ENCODE assay signal across 16 cellular contexts in the genomic region with DNA sequence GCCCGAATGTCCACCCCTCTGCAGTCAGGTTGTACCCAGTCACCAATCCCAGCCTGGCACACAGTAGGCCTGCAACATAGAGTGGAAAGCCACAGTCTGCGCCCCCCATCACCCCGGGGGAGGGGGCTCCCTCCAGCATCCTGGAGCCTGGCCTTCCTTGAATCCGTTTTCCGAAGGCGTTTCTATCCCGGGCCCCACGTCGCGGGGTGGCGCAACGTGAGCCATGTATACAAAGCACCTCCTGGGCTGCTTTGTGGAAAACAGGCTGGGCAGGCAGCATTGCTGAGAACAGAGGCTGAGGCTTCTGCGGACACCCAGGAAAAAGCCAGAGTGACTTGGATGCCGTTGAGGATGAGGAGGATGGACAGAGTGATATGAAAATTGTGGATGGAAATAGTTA.
DNase-seq lines count a peak whose midpoint lies in the region; ATAC-seq and TF ChIP-seq lines count a peak whose summit lies in the region.
"Had no signal": no experiment of that assay in that cellular context is flagged by ENCODE, and none has a peak within 500 bp of the region (broad histone marks: within the 10 kb centered on the region; RNA-seq: fewer than 3 reads in every experiment).

No MANE protein-coding gene starts in this region.

- H3K4me1 ChIP-seq in upper lobe of right lung = no peaks in the 10 kb centered on the region
- H3K4me1 ChIP-seq: BE2C had no signal

- no peak overlapping the region for H3K27ac Mint-ChIP-seq in HFFc6
- H3K27ac Mint-ChIP-seq: CD4-positive, CD25-positive, alpha-beta regulatory T cell; CD8-positive, alpha-beta memory T cell; GM23338 had no signal

- intact Hi-C loops in upper lobe of right lung (cut with DNase I) = no loop called here

- no peak overlapping the region for H3K4me3 ChIP-seq in upper lobe of right lung
- H3K4me3 ChIP-seq: GM23338 had no signal

- ATAC-seq in upper lobe of right lung (peak; percentile 16), HG03565 (IDR thresholded peaks at IDR 0.05; ENCODE audit: unreplicated experiment) (no peak)
- ATAC-seq: GM23338 had no signal

- H3K36me3 Mint-ChIP-seq in HFFc6 (ENCODE audit: low read depth) = no peaks in the 10 kb centered on the region; the same call in 1 of the 2 replicates

- no peak overlapping the region for H3K4me3 Mint-ChIP-seq in HFFc6
- H3K4me3 Mint-ChIP-seq: CD4-positive, CD25-positive, alpha-beta regulatory T cell; CD8-positive, alpha-beta memory T cell; GM23338 had no signal

- no peaks in the 10 kb centered on the region for H3K9me3 ChIP-seq in upper lobe of right lung
- H3K9me3 ChIP-seq: BE2C had no signal

- peaks cover 50% of the 10 kb centered on the region for H3K9me3 Mint-ChIP-seq in HFFc6

- H3K4me1 Mint-ChIP-seq in HFFc6 (ENCODE audit: low read depth) = no peaks in the 10 kb centered on the region
- H3K4me1 Mint-ChIP-seq: CD4-positive, CD25-positive, alpha-beta regulatory T cell; CD8-positive, alpha-beta memory T cell; GM23338 had no signal

- peak overlapping the region; percentile 88 for H3K27ac ChIP-seq in caudate nucleus (ENCODE audit: low read depth, low read length)
- peak overlapping the region; percentile 30 for H3K27ac ChIP-seq in layer of hippocampus (ENCODE audit: low read depth, low read length)
- no peak overlapping the region for H3K27ac ChIP-seq in upper lobe of right lung

- H3K27me3 Mint-ChIP-seq in HFFc6 (ENCODE audit: insufficient read depth) = no peaks in the 10 kb centered on the region; the same call in 1 of the 2 replicates
- H3K27me3 Mint-ChIP-seq: CD4-positive, CD25-positive, alpha-beta regulatory T cell had no signal

- TF ChIP-seq CTCF in upper lobe of right lung (IDR thresholded peaks at IDR 0.05) (no peak), HFFc6 (IDR thresholded peaks at IDR 0.05) (no peak)

- H3K27me3 ChIP-seq in layer of hippocampus (ENCODE audit: control insufficient read depth, insufficient read depth, low read length) = peaks cover 2% of the 10 kb centered on the region
- H3K27me3 ChIP-seq in upper lobe of right lung = no peaks in the 10 kb centered on the region
- H3K27me3 ChIP-seq: BE2C had no signal

- H3K36me3 ChIP-seq in upper lobe of right lung = no peaks in the 10 kb centered on the region
- H3K36me3 ChIP-seq: BE2C had no signal

- DNase-seq in caudate nucleus (lab: John Stamatoyannopoulos, UW) (no peak), occipital lobe (lab: John Stamatoyannopoulos, UW) (peak; percentile 16), upper lobe of right lung (no peak), HFFc6 (no peak), NCI-H1105 (lab: John Stamatoyannopoulos, UW) (no peak)
- DNase-seq: ACHN; BE2C; C1 segment of cervical spinal cord; CD4-positive, CD25-positive, alpha-beta regulatory T cell; CD8-positive, alpha-beta memory T cell; COR-L47; GDM1; HCEC 1CT had no signal
